ENCODE assay signal across 19 cellular contexts in genomic region chr17:50580636-50581035, GRCh38. TPM values are rescaled to one million over a fixed set of nuclear protein-coding genes. Genes with fewer than 3 reads are reported as not detected.
DNase-seq lines count a peak whose midpoint lies in the region; ATAC-seq, FAIRE-seq and TF ChIP-seq lines count a peak whose summit lies in the region.
"Had no signal": no experiment of that assay in that cellular context is flagged by ENCODE, and none has a peak within 500 bp of the region (broad histone marks: within the 10 kb centered on the region; RNA-seq: fewer than 3 reads in every experiment).

No MANE protein-coding gene starts in this region.

- no peak overlapping the region for H2BK20ac ChIP-seq in H9 (ENCODE audit: low read depth, low read length, poor library complexity, severe bottlenecking)
- H2BK20ac ChIP-seq in H1 (ENCODE audit: low read length) = no peak overlapping the region

- H3K36me3 ChIP-seq in H1 (ENCODE audit: control insufficient read depth in 2 of 4, insufficient read depth in 4 of 4, low read length in 3 of 4) (peaks cover 0 to 3% (median 0%) of the 10 kb centered on the region in 4 experiments; a peak in 1 of 8 replicates), neuronal stem cell (replicated peaks in 1 of 2; ENCODE audit: control insufficient read depth in 2 of 2, insufficient read depth in 2 of 2, low read length in 2 of 2) (peaks cover 0 to 2% of the 10 kb centered on the region in 2 donors)
- H3K36me3 ChIP-seq in naive thymus-derived CD4-positive, alpha-beta T cell (ENCODE audit: control insufficient read depth in 2 of 3, insufficient read depth in 3 of 3, low read length in 3 of 3) = no peaks in the 10 kb centered on the region
- H3K36me3 ChIP-seq: BLaER1 had no signal

- H3K4ac ChIP-seq in H9 (ENCODE audit: low read depth, low read length) = no peak overlapping the region
- no peak overlapping the region for H3K4ac ChIP-seq in H1 (replicated peaks; ENCODE audit: insufficient read length, low read depth, low read length)
- H3K4ac ChIP-seq in neuronal stem cell (ENCODE audit: low read length) = no peak overlapping the region

- H4K20me1 ChIP-seq in H9 (ENCODE audit: control insufficient read depth, insufficient read depth, insufficient read length) (peaks cover 2% of the 10 kb centered on the region), H1 (replicated peaks in 1 of 2; ENCODE audit: control insufficient read depth in 1 of 2, insufficient read depth in 2 of 2, low read length in 2 of 2) (peaks cover 2 to 5% of the 10 kb centered on the region in 2 experiments)
- H4K20me1 ChIP-seq: BLaER1 had no signal

- no peak overlapping the region for H3K56ac ChIP-seq in H9 (ENCODE audit: insufficient read length, low read depth, low read length)
- no peak overlapping the region for H3K56ac ChIP-seq in H1 (replicated peaks; ENCODE audit: insufficient read length, low read depth, low read length)

- intact Hi-C loops in naive thymus-derived CD4-positive, alpha-beta T cell (cut with micrococcal nuclease) = no loop called here

- H3K4me3 Mint-ChIP-seq in H9 = no peak overlapping the region
- no peak overlapping the region for H3K4me3 Mint-ChIP-seq in immature natural killer cell
- H3K4me3 Mint-ChIP-seq in naive thymus-derived CD4-positive, alpha-beta T cell = no peak overlapping the region
- H3K4me3 Mint-ChIP-seq: CD14-positive monocyte; CD4-positive, alpha-beta memory T cell; HFFc6 had no signal

- H2BK5ac ChIP-seq in H9 (ENCODE audit: insufficient read length, low read length) (no peak overlapping the region), H1 (ENCODE audit: low read depth, low read length) (peak overlapping the region; percentile 66; the same call in 1 of the 2 replicates), neuronal stem cell (ENCODE audit: low read length) (no peak overlapping the region)

- H3K9me3 Mint-ChIP-seq in H9 (no peaks in the 10 kb centered on the region), immature natural killer cell (no peaks in the 10 kb centered on the region)
- peaks cover 0 to 2% (median 0%) of the 10 kb centered on the region in 11 donors for H3K9me3 Mint-ChIP-seq in naive thymus-derived CD4-positive, alpha-beta T cell
- H3K9me3 Mint-ChIP-seq: HFFc6 had no signal

- H3K79me2 ChIP-seq in H9 (ENCODE audit: insufficient read depth, low read length) (no peaks in the 10 kb centered on the region), H1 (ENCODE audit: control insufficient read depth in 1 of 2, insufficient read depth in 2 of 2, low read length in 2 of 2) (no peaks in the 10 kb centered on the region)

- no peak overlapping the region for H2BK120ac ChIP-seq in H9 (ENCODE audit: low read depth, low read length, poor library complexity, severe bottlenecking)
- no peak overlapping the region for H2BK120ac ChIP-seq in H1 (replicated peaks; ENCODE audit: low read depth, low read length)
- H2BK120ac ChIP-seq in neuronal stem cell (ENCODE audit: low read depth, low read length) = peak overlapping the region; percentile 43

- H3K27ac ChIP-seq in H9 (ENCODE audit: insufficient read length, low read depth, low read length) (no peak overlapping the region), H1 (ENCODE audit: low read depth, low read length) (no peak overlapping the region), neuronal stem cell (replicated peaks; ENCODE audit: low read length) (no peak overlapping the region)
- H3K27ac ChIP-seq in naive thymus-derived CD4-positive, alpha-beta T cell (ENCODE audit: low read depth, low read length) = no peak overlapping the region
- H3K27ac ChIP-seq: BLaER1 had no signal

- H3K9ac ChIP-seq in H9 (ENCODE audit: extremely low read depth, insufficient read length, low read length) (no peak overlapping the region), H1 (replicated peaks in 1 of 4; ENCODE audit: extremely low read depth in 1 of 4, low read depth in 3 of 4, low read length in 3 of 4) (no peak overlapping the region), neuronal stem cell (ENCODE audit: low read depth, low read length, poor library complexity) (peak overlapping the region; percentile 63)
- H3K9ac ChIP-seq: BLaER1 had no signal

- no peak for TF ChIP-seq RAD21 in H1 (IDR thresholded peaks at IDR 0.05 in 1 of 2, conservative IDR thresholded peaks at IDR 0.05 in 1 of 2; ENCODE audit: low read depth in 2 of 2, low read length in 2 of 2)

- no CpG with 5 or more reads among the region's 9 CpGs for WGBS in H9 (ENCODE audit: extremely low coverage, insufficient read length, low lambda C conversion rate)
- 86% methylated on average over 5 of the region's 9 CpGs; no CpG with 5 or more reads in 1 of the 2 experiments for WGBS in H1 (ENCODE audit: extremely low coverage in 1 of 2, insufficient coverage in 1 of 2, insufficient read length in 1 of 2, insufficient replicate concordance in 2 of 2, low coverage in 1 of 2, low lambda C conversion rate in 2 of 2, missing lambda C conversion rate in 1 of 2), 2 experiments
- WGBS in neuronal stem cell (ENCODE audit: extremely low coverage in 2 of 2, insufficient read length in 2 of 2, insufficient replicate concordance in 1 of 2), 2 donors = no CpG with 5 or more reads among the region's 9 CpGs

- H3K36me3 Mint-ChIP-seq in H9 (ENCODE audit: insufficient read depth in 1 of 3, low read depth in 3 of 3) (peaks cover 0 to 4% (median 0%) of the 10 kb centered on the region in 3 experiments; a peak in 4 of 7 replicates), immature natural killer cell (no peaks in the 10 kb centered on the region)
- no peaks in the 10 kb centered on the region for H3K36me3 Mint-ChIP-seq in naive thymus-derived CD4-positive, alpha-beta T cell
- H3K36me3 Mint-ChIP-seq: CD14-positive monocyte; CD4-positive, alpha-beta memory T cell had no signal

- H2BK12ac ChIP-seq in H9 (ENCODE audit: insufficient read length, low read depth, low read length) (no peak overlapping the region), H1 (ENCODE audit: low read depth, low read length) (peak overlapping the region; percentile 39; the same call in 1 of the 2 replicates), neuronal stem cell (ENCODE audit: low read length) (no peak overlapping the region)

- H3K23me2 ChIP-seq in H9 (ENCODE audit: insufficient read length, low read depth, low read length, poor library complexity, severe bottlenecking) = no peaks in the 10 kb centered on the region
- H3K23me2 ChIP-seq in H1 (ENCODE audit: low read depth, low read length) = no peaks in the 10 kb centered on the region

- H3K27ac Mint-ChIP-seq in H9 (no peak overlapping the region), immature natural killer cell (no peak overlapping the region)
- H3K27ac Mint-ChIP-seq in naive thymus-derived CD4-positive, alpha-beta T cell = no peak overlapping the region
- H3K27ac Mint-ChIP-seq: CD14-positive monocyte; CD4-positive, alpha-beta memory T cell; HFFc6 had no signal

- no peaks in the 10 kb centered on the region for H3K79me1 ChIP-seq in H9 (ENCODE audit: insufficient read depth, low read depth, low read length, poor library complexity, severe bottlenecking)
- H3K79me1 ChIP-seq in H1 (ENCODE audit: low read depth, low read length) = no peaks in the 10 kb centered on the region
- H3K79me1 ChIP-seq in neuronal stem cell (ENCODE audit: low read depth, low read length) = no peaks in the 10 kb centered on the region

- TF ChIP-seq EP300 in H1 (IDR thresholded peaks at IDR 0.05; ENCODE audit: borderline replicate concordance in 1 of 2, low read depth in 2 of 2, low read length in 2 of 2) = no peak

- H3T11ph ChIP-seq in H9 (ENCODE audit: low read length) = no peak overlapping the region

- H4K8ac ChIP-seq in H9 (replicated peaks; ENCODE audit: insufficient read length, low read depth, low read length) (no peak overlapping the region), H1 (ENCODE audit: extremely low read depth, insufficient read depth, low read length) (no peak overlapping the region), neuronal stem cell (ENCODE audit: low read depth, low read length) (no peak overlapping the region)

- H3K4me2 ChIP-seq in H9 (ENCODE audit: insufficient read depth, insufficient read length, low read length) (no peak overlapping the region), H1 (ENCODE audit: insufficient read depth in 1 of 2, low read depth in 2 of 2, low read length in 2 of 2) (no peak overlapping the region), neuronal stem cell (ENCODE audit: insufficient read depth, low read length, poor library complexity, severe bottlenecking) (no peak overlapping the region)
- H3K4me2 ChIP-seq: BLaER1 had no signal

- CTCF ChIA-PET in H1 (lab: Charles Lee; ENCODE audit: partially characterized antibody) = interaction anchor here (0.6 to 10.2 kb wide), 5 partner anchors 9 to 45 kb away, joined by 3 to 95 read pairs (median 4); no protein-coding TSS in a partner anchor
- CTCF ChIA-PET in naive thymus-derived CD4-positive, alpha-beta T cell (lab: Charles Lee) = no interaction called here

- H3K4me1 ChIP-seq in H9 (ENCODE audit: insufficient read depth, low read length) = no peaks in the 10 kb centered on the region; the same call in 1 of the 2 replicates
- H3K4me1 ChIP-seq in H1 (replicated peaks in 1 of 4; ENCODE audit: control insufficient read depth in 3 of 4, insufficient read depth in 4 of 4, low read length in 3 of 4) = peaks cover 0 to 12% (median 6%) of the 10 kb centered on the region in 4 experiments; a peak in 5 of 7 replicates
- peaks cover 5 to 20% of the 10 kb centered on the region in 2 donors for H3K4me1 ChIP-seq in neuronal stem cell (ENCODE audit: control insufficient read depth in 2 of 2, insufficient read depth in 1 of 2, low read depth in 1 of 2, low read length in 2 of 2)
- H3K4me1 ChIP-seq in naive thymus-derived CD4-positive, alpha-beta T cell (ENCODE audit: control insufficient read depth in 2 of 2, insufficient read depth in 2 of 2, low read length in 2 of 2) = no peaks in the 10 kb centered on the region
- H3K4me1 ChIP-seq: BLaER1 had no signal

- no peak for ATAC-seq in naive thymus-derived CD4-positive, alpha-beta T cell
- ATAC-seq: HCT116 had no signal

- H3K9me3 ChIP-seq in H9 (ENCODE audit: control insufficient read depth, low read depth, low read length) (no peaks in the 10 kb centered on the region), H1 (ENCODE audit: insufficient read depth in 2 of 2, low read depth in 1 of 2, low read length in 1 of 2) (no peaks in the 10 kb centered on the region), neuronal stem cell (replicated peaks in 1 of 2; ENCODE audit: control insufficient read depth in 2 of 2, insufficient read depth in 1 of 2, low read depth in 1 of 2, low read length in 2 of 2) (peaks cover 0 to 4% of the 10 kb centered on the region in 2 donors)
- no peaks in the 10 kb centered on the region for H3K9me3 ChIP-seq in naive thymus-derived CD4-positive, alpha-beta T cell (ENCODE audit: control insufficient read depth in 2 of 3, low read length in 3 of 3)
- H3K9me3 ChIP-seq: BLaER1 had no signal

- H3K4me1 Mint-ChIP-seq in H9 (peaks cover 26 to 49% of the 10 kb centered on the region in 2 experiments), immature natural killer cell (no peaks in the 10 kb centered on the region)
- H3K4me1 Mint-ChIP-seq in naive thymus-derived CD4-positive, alpha-beta T cell = peaks cover 0 to 2% (median 0%) of the 10 kb centered on the region in 7 donors
- H3K4me1 Mint-ChIP-seq: CD14-positive monocyte; CD4-positive, alpha-beta memory T cell had no signal

- H3K4me3 ChIP-seq in H1 (ENCODE audit: extremely low read depth in 1 of 4, insufficient read depth in 2 of 4, low read depth in 3 of 4, low read length in 4 of 4) (no peak overlapping the region), neuronal stem cell (ENCODE audit: low read length in 2 of 2) (no peak overlapping the region)
- H3K4me3 ChIP-seq in naive thymus-derived CD4-positive, alpha-beta T cell (ENCODE audit: low read length) = no peak overlapping the region
- H3K4me3 ChIP-seq: BLaER1 had no signal

- H4K91ac ChIP-seq in H9 (ENCODE audit: insufficient read length, low read depth, low read length) = no peak overlapping the region
- no peak overlapping the region for H4K91ac ChIP-seq in H1 (replicated peaks; ENCODE audit: insufficient read length, low read length)
- no peak overlapping the region for H4K91ac ChIP-seq in neuronal stem cell (ENCODE audit: low read depth, low read length, poor library complexity)

- no peak overlapping the region for H3K23ac ChIP-seq in H9 (ENCODE audit: insufficient read length, low read depth, low read length)
- H3K23ac ChIP-seq in H1 (ENCODE audit: insufficient read length) = no peak overlapping the region
- peak overlapping the region; percentile 98 for H3K23ac ChIP-seq in neuronal stem cell (ENCODE audit: low read depth, low read length, poor library complexity)

- DNase-seq in NCI-H82 (lab: John Stamatoyannopoulos, UW) (peak; percentile 58), NCI-H82 treated with DMSO at 0.1 percent for 48 hours (lab: John Stamatoyannopoulos, UW; ENCODE audit: unreplicated experiment) (no peak), H9 (no peak), H1 (ENCODE audit: low read depth in 1 of 2, low spot score in 2 of 2) (no peak), neuronal stem cell (ENCODE audit: low spot score) (no peak), immature natural killer cell (no peak)
- no peak for DNase-seq in naive thymus-derived CD4-positive, alpha-beta T cell
- DNase-seq: 8988T, DMS79 treated with DMSO at 0.1 percent for 48 hours, GF-D8, HFFc6, IMR-90 had no signal

- H4K5ac ChIP-seq in H9 (ENCODE audit: insufficient read length, low read depth, low read length) (no peak overlapping the region), H1 (ENCODE audit: insufficient read length, low read depth, low read length) (no peak overlapping the region)

- H3K18ac ChIP-seq in H9 (ENCODE audit: insufficient read length, low read depth, low read length) = no peak overlapping the region
- H3K18ac ChIP-seq in H1 (ENCODE audit: extremely low read depth, low read length) = no peak overlapping the region; the same call in 1 of the 2 replicates
- peak overlapping the region; percentile 61 for H3K18ac ChIP-seq in neuronal stem cell (ENCODE audit: low read length)

- H3K27me3 ChIP-seq in H9 (ENCODE audit: insufficient read depth, low read length) = no peaks in the 10 kb centered on the region; the same call in 1 of the 2 replicates
- H3K27me3 ChIP-seq in H1 (replicated peaks in 1 of 4; ENCODE audit: control insufficient read depth in 3 of 4, extremely low read depth in 1 of 4, insufficient read depth in 3 of 4, low read length in 3 of 4) = no peaks in the 10 kb centered on the region; a peak in 1 of 7 replicates
- H3K27me3 ChIP-seq in neuronal stem cell (ENCODE audit: control insufficient read depth in 3 of 3, insufficient read depth in 3 of 3, low read depth in 1 of 3, low read length in 3 of 3) = no peaks in the 10 kb centered on the region
- no peaks in the 10 kb centered on the region for H3K27me3 ChIP-seq in naive thymus-derived CD4-positive, alpha-beta T cell (ENCODE audit: control insufficient read depth in 2 of 2, insufficient read depth in 2 of 2, low read length in 2 of 2)
- H3K27me3 ChIP-seq: BLaER1 had no signal

- H3K14ac ChIP-seq in H9 (ENCODE audit: insufficient read depth, low read length) = peak overlapping the region; percentile 7; the same call in 1 of the 2 replicates
- H3K14ac ChIP-seq in H1 (ENCODE audit: insufficient read length) = no peak overlapping the region
- no peak overlapping the region for H3K14ac ChIP-seq in neuronal stem cell (ENCODE audit: low read length)

- H2BK15ac ChIP-seq in H9 (ENCODE audit: low read depth, low read length) (no peak overlapping the region), H1 (ENCODE audit: low read length) (no peak overlapping the region), neuronal stem cell (ENCODE audit: low read length) (peak overlapping the region; percentile 70)

- POLR2A ChIA-PET in H1 (lab: Charles Lee; ENCODE audit: partially characterized antibody) = no interaction called here
- POLR2A ChIA-PET in naive thymus-derived CD4-positive, alpha-beta T cell (lab: Charles Lee) = no interaction called here

- no peak for FAIRE-seq in H1 (lab: Jason Lieb, UNC)
- FAIRE-seq: GM19239, H54 had no signal

- H2AFZ ChIP-seq in H9 (ENCODE audit: low read length) (no peak overlapping the region), H1 (ENCODE audit: low read length) (no peak overlapping the region), neuronal stem cell (ENCODE audit: low read length) (no peak overlapping the region)

- TF ChIP-seq CTCF in H9 (conservative IDR thresholded peaks at IDR 0.05) = no peak
- TF ChIP-seq CTCF in H1 (IDR thresholded peaks at IDR 0.05; ENCODE audit: control extremely low read depth in 1 of 3, insufficient read depth in 1 of 3, low read depth in 1 of 3, low read length in 3 of 3) = no peak

- H3K27me3 Mint-ChIP-seq in H9 (ENCODE audit: low read depth) (peaks cover 20% of the 10 kb centered on the region), immature natural killer cell (ENCODE audit: low read depth in 3 of 3) (peaks cover 1 to 15% (median 3%) of the 10 kb centered on the region in 3 donors)
- peaks cover 6 to 29% (median 13%) of the 10 kb centered on the region in 5 donors for H3K27me3 Mint-ChIP-seq in naive thymus-derived CD4-positive, alpha-beta T cell

- H2AK5ac ChIP-seq in H9 (ENCODE audit: insufficient read length, low read length) (no peak overlapping the region), H1 (ENCODE audit: low read depth, low read length) (no peak overlapping the region), neuronal stem cell (ENCODE audit: low read depth, low read length) (peak overlapping the region; percentile 80)

- TF ChIP-seq POLR2A in H1 (IDR thresholded peaks at IDR 0.05; ENCODE audit: control extremely low read depth in 1 of 2, low read depth in 2 of 2, low read length in 2 of 2) = no peak

RNA-seq across cellular contexts. Expression of gene CACNA1G, which starts 20.1 kb away (rescaled TPM):
- total RNA-seq in H9 (2021) = 1.5 and 1.7 TPM in 2 replicates
- total RNA-seq in H1 (2021; fragmentation: NEBNext Ultra II Directional; extraction: Animal tissue kit (Norgen Biotek cat#: 25700)) = 4.8 and 4.9 TPM in 2 replicates
- polyA plus RNA-seq in H1 (2011; rRNA removed) (2.9 and 4.8 TPM in 2 replicates), immature natural killer cell (not detected)
- polyA plus RNA-seq in H1 (2011; cell fraction: cytosol; rRNA removed) = 3.4 TPM
- 10.8 TPM for polyA plus RNA-seq in H1 (2011; cell fraction: nucleus; rRNA removed)
- 4.0 to 4.7 TPM (median 4.5 TPM) in 4 replicates for polyA plus RNA-seq in H1 (2012, experiment 1 of 2)
- 4.1 TPM for polyA plus RNA-seq in H1 (2012, experiment 2 of 2)
- 2.5 TPM for polyA plus RNA-seq in H1 (2013, experiment 1 of 2)
- polyA plus RNA-seq in H1 (2013, experiment 2 of 2) = 2.6 TPM
- polyA minus RNA-seq in H1 (2011; rRNA and poly(A)+ RNA removed) = 5.9 and 6.1 TPM in 2 replicates
- polyA minus RNA-seq in H1 (2011; cell fraction: cytosol; rRNA and poly(A)+ RNA removed) = 3.8 TPM
- polyA minus RNA-seq in H1 (2011; cell fraction: nucleus; rRNA and poly(A)+ RNA removed) = 7.7 TPM
- polyA plus RNA-seq in neuronal stem cell (2013, experiment 1 of 2) = 3.0 TPM
- polyA plus RNA-seq in neuronal stem cell (2013, experiment 2 of 2) = 2.8 TPM
- not detected for total RNA-seq in naive thymus-derived CD4-positive, alpha-beta T cell
- polyA plus RNA-seq in naive thymus-derived CD4-positive, alpha-beta T cell = not detected
- total RNA-seq: CD4-positive, alpha-beta memory T cell had no signal
- polyA plus RNA-seq: CD14-positive monocyte; CD4-positive, alpha-beta memory T cell had no signal

RNA-seq across cellular contexts. Expression of gene SPATA20, which starts 33.7 kb away (rescaled TPM):
- 23.9 and 26.6 TPM in 2 replicates for total RNA-seq in H9 (2021)
- 16.2 and 16.7 TPM in 2 replicates for total RNA-seq in H1 (2021; fragmentation: NEBNext Ultra II Directional; extraction: Animal tissue kit (Norgen Biotek cat#: 25700))
- 17.5 and 23.2 TPM in 2 replicates for polyA plus RNA-seq in H1 (2011; rRNA removed)
- polyA plus RNA-seq in H1 (2011; cell fraction: cytosol; rRNA removed) = 18.3 TPM
- 124 TPM for polyA plus RNA-seq in H1 (2011; cell fraction: nucleus; rRNA removed)
- polyA plus RNA-seq in H1 (2012, experiment 1 of 2) = 10.5 to 22.8 TPM (median 22.0 TPM) in 4 replicates
- 15.5 TPM for polyA plus RNA-seq in H1 (2012, experiment 2 of 2)
- polyA plus RNA-seq in H1 (2013, experiment 1 of 2) = 16.1 TPM
- polyA plus RNA-seq in H1 (2013, experiment 2 of 2) = 14.2 TPM
- polyA minus RNA-seq in H1 (2011; rRNA and poly(A)+ RNA removed) = 9.0 and 10.5 TPM in 2 replicates
- 10.6 TPM for polyA minus RNA-seq in H1 (2011; cell fraction: cytosol; rRNA and poly(A)+ RNA removed)
- 32.9 TPM for polyA minus RNA-seq in H1 (2011; cell fraction: nucleus; rRNA and poly(A)+ RNA removed)
- 17.6 TPM for polyA plus RNA-seq in neuronal stem cell (2013, experiment 1 of 2)
- polyA plus RNA-seq in neuronal stem cell (2013, experiment 2 of 2) = 18.9 TPM
- 10 to 100 TPM in 1 of 3 donors, 1 to 10 TPM in 2; 9.8 to 23.0 (median 9.9) TPM for polyA plus RNA-seq in immature natural killer cell
- 10 to 100 TPM; 14.3 to 19.4 (median 16.4) TPM for total RNA-seq in naive thymus-derived CD4-positive, alpha-beta T cell
- polyA plus RNA-seq in naive thymus-derived CD4-positive, alpha-beta T cell = 1 to 10 TPM; 3.7 to 5.6 TPM

RNA-seq across cellular contexts. Expression of gene EPN3, which starts 48.1 kb away (rescaled TPM):
- 1.9 and 2.2 TPM in 2 replicates for total RNA-seq in H9 (2021)
- total RNA-seq in H1 (2021; fragmentation: NEBNext Ultra II Directional; extraction: Animal tissue kit (Norgen Biotek cat#: 25700)) = 5.8 and 7.9 TPM in 2 replicates
- polyA plus RNA-seq in H1 (2011; rRNA removed) (6.7 and 8.1 TPM in 2 replicates), immature natural killer cell (not detected)
- 4.7 TPM for polyA plus RNA-seq in H1 (2011; cell fraction: cytosol; rRNA removed)
- 9.8 TPM for polyA plus RNA-seq in H1 (2011; cell fraction: nucleus; rRNA removed)
- 4.6 to 8.1 TPM (median 4.8 TPM) in 4 replicates for polyA plus RNA-seq in H1 (2012, experiment 1 of 2)
- polyA plus RNA-seq in H1 (2012, experiment 2 of 2) = 18.3 TPM
- 4.9 TPM for polyA plus RNA-seq in H1 (2013, experiment 1 of 2)
- 5.5 TPM for polyA plus RNA-seq in H1 (2013, experiment 2 of 2)
- polyA minus RNA-seq in H1 (2011; rRNA and poly(A)+ RNA removed) = 3.8 and 4.1 TPM in 2 replicates
- 5.2 TPM for polyA minus RNA-seq in H1 (2011; cell fraction: cytosol; rRNA and poly(A)+ RNA removed)
- 11.3 TPM for polyA minus RNA-seq in H1 (2011; cell fraction: nucleus; rRNA and poly(A)+ RNA removed)
- polyA plus RNA-seq in neuronal stem cell (2013, experiment 1 of 2) = 0.04 TPM
- 0.07 TPM for polyA plus RNA-seq in neuronal stem cell (2013, experiment 2 of 2)
- not detected for total RNA-seq in naive thymus-derived CD4-positive, alpha-beta T cell
- polyA plus RNA-seq in naive thymus-derived CD4-positive, alpha-beta T cell = not detected
- total RNA-seq: CD4-positive, alpha-beta memory T cell; IMR-90 had no signal
- polyA plus RNA-seq: AG04450; CD14-positive monocyte; CD4-positive, alpha-beta memory T cell had no signal

RNA-seq across cellular contexts. Expression of gene ABCC3, which starts 54.0 kb away (rescaled TPM):
- 0.31 and 0.59 TPM in 2 replicates for total RNA-seq in H9 (2021)
- total RNA-seq in H1 (2021; fragmentation: NEBNext Ultra II Directional; extraction: Animal tissue kit (Norgen Biotek cat#: 25700)) = 0.37 and 0.71 TPM in 2 replicates
- 0.22 and 0.35 TPM in 2 replicates for polyA plus RNA-seq in H1 (2011; rRNA removed)
- 0.40 TPM for polyA plus RNA-seq in H1 (2011; cell fraction: cytosol; rRNA removed)
- 2.4 TPM for polyA plus RNA-seq in H1 (2011; cell fraction: nucleus; rRNA removed)
- 0.54 to 0.84 TPM (median 0.60 TPM) in 4 replicates for polyA plus RNA-seq in H1 (2012, experiment 1 of 2)
- 0.17 TPM for polyA plus RNA-seq in H1 (2012, experiment 2 of 2)
- 0.20 TPM for polyA plus RNA-seq in H1 (2013, experiment 1 of 2)
- 0.37 TPM for polyA plus RNA-seq in H1 (2013, experiment 2 of 2)
- 0.35 and 1.1 TPM in 2 replicates for polyA minus RNA-seq in H1 (2011; rRNA and poly(A)+ RNA removed)
- polyA minus RNA-seq in H1 (2011; cell fraction: cytosol; rRNA and poly(A)+ RNA removed) = 1.5 TPM
- 0.40 TPM for polyA minus RNA-seq in H1 (2011; cell fraction: nucleus; rRNA and poly(A)+ RNA removed)
- 0.26 TPM for polyA plus RNA-seq in neuronal stem cell (2013, experiment 1 of 2)
- 0.22 TPM for polyA plus RNA-seq in neuronal stem cell (2013, experiment 2 of 2)
- polyA plus RNA-seq in immature natural killer cell = 1 to 10 TPM in 1 of 3 donors, under 1 TPM in 1, not detected in 1; 0.52 to 1.2 TPM
- total RNA-seq in naive thymus-derived CD4-positive, alpha-beta T cell = 10 to 100 TPM in 1 of 5 experiments, 1 to 10 TPM in 2, under 1 TPM in 1, not detected in 1; 0.68 to 22.4 (median 1.3) TPM
- polyA plus RNA-seq in naive thymus-derived CD4-positive, alpha-beta T cell = not detected
- polyA plus RNA-seq: CD4-positive, alpha-beta memory T cell had no signal
